ENCODE assay signal across 8 cellular contexts in the genomic region with DNA sequence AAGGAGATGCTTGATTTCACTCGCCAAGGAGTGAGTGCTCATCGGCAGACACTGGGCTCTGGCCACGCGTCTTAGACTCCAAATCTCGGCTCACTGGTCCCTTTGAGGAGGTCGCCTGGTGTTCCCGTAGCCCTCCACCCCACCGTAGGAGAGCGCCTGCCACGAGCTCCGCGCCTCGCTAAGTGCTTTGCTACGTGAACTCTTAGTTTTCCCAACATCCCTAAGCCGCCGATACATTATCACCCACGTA.
DNase-seq lines count a peak whose midpoint lies in the region; ATAC-seq and TF ChIP-seq lines count a peak whose summit lies in the region.

No MANE protein-coding gene starts in this region.

- peak overlapping the region in 1 of 2 donors; percentile 13 for H3K27ac Mint-ChIP-seq in effector memory CD8-positive, alpha-beta T cell
- no peak overlapping the region for H3K27ac Mint-ChIP-seq in nephron progenitor cell

- peaks cover 18 to 25% of the 10 kb centered on the region in 2 donors for H3K4me1 Mint-ChIP-seq in effector memory CD8-positive, alpha-beta T cell (ENCODE audit: low read depth in 2 of 2)
- peaks cover 51% of the 10 kb centered on the region for H3K4me1 Mint-ChIP-seq in nephron progenitor cell

- ATAC-seq in effector memory CD8-positive, alpha-beta T cell (replicated peaks) = no peak

- H3K9me3 Mint-ChIP-seq in effector memory CD8-positive, alpha-beta T cell = no peaks in the 10 kb centered on the region
- H3K9me3 Mint-ChIP-seq in nephron progenitor cell = peaks cover 20% of the 10 kb centered on the region

- peak overlapping the region; percentile 83 to 90 for H3K4me3 Mint-ChIP-seq in effector memory CD8-positive, alpha-beta T cell
- peak overlapping the region; percentile 92 for H3K4me3 Mint-ChIP-seq in nephron progenitor cell

- peaks cover 59 to 78% of the 10 kb centered on the region in 2 donors for H3K27me3 Mint-ChIP-seq in effector memory CD8-positive, alpha-beta T cell
- H3K27me3 Mint-ChIP-seq in nephron progenitor cell (ENCODE audit: low read depth, poor library complexity) = peaks cover 30% of the 10 kb centered on the region

- H3K27ac ChIP-seq in C4-2B = peak overlapping the region; percentile 31

- H3K4me3 ChIP-seq in LNCaP clone FGC (ENCODE audit: low read depth, low read length) = peak overlapping the region; percentile 30; the same call in 1 of the 2 replicates

- DNase-seq in LNCaP clone FGC (ENCODE audit: low read depth) (no peak), nephron progenitor cell (no peak), pons (ENCODE audit: low spot score) (no peak), GF-D8 (lab: John Stamatoyannopoulos, UW) (no peak), GM19240 (ENCODE audit: insufficient read length, low spot score) (no peak), Kasumi-1 (lab: John Stamatoyannopoulos, UW) (no peak)
- DNase-seq in effector memory CD8-positive, alpha-beta T cell = no peak

- TF ChIP-seq CTCF in C4-2B (conservative IDR thresholded peaks at IDR 0.05) (no peak), LNCaP clone FGC (IDR thresholded peaks at IDR 0.05; ENCODE audit: control insufficient read depth, extremely low read depth, insufficient read depth) (no peak), nephron progenitor cell (IDR thresholded peaks at IDR 0.05) (no peak)

- no peaks in the 10 kb centered on the region for H3K36me3 Mint-ChIP-seq in effector memory CD8-positive, alpha-beta T cell (ENCODE audit: insufficient read depth)
- H3K36me3 Mint-ChIP-seq in nephron progenitor cell (ENCODE audit: low read depth) = no peaks in the 10 kb centered on the region
